In the genomic region with DNA sequence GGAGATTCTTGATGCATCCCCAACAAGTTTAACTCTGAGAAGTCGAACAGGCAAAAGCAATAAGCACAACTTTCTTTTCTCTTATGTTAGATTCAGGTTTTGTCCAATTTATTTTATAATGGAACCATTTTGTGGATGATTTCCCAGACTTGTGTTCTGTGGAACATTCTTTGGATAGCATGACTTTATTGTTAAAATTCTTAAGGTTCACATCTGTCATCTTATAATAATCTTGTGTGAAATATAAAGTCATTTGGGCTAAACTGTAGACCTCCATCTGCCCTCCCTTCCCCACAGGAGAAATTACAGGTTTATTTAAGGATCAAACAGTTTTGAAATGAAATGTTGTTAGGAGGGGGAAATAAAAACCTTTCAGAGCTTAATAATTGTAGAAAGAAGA, we compare ENCODE assay signal across 19 cellular contexts.
"Had no signal": no experiment of that assay in that cellular context is flagged by ENCODE, and none has a peak within 500 bp of the region (broad histone marks: within the 10 kb centered on the region; RNA-seq: fewer than 3 reads in every experiment).

No MANE protein-coding gene starts in this region.

- H3K27ac Mint-ChIP-seq: activated CD4-positive, alpha-beta T cell treated with anti-CD3 and anti-CD28 coated beads, Interleukin-2, amount 10 ng/mL, durations not matched to agents 7 days and 5 days; activated CD8-positive, alpha-beta T cell treated with anti-CD3 and anti-CD28 coated beads, Interleukin-2, amount 10 ng/mL, durations not matched to agents 7 days and 5 days; activated T-cell treated with anti-CD3 and anti-CD28 coated beads, Interleukin-2, amount 50 U/mL, for 24 hours; activated T-helper 2 cell treated with anti-CD3 and anti-CD28 coated beads, Interferon-gamma antibody, Interleukin-2, Interleukin-4, amounts not matched to agents 10 μg/mL and 5 μg/mL and 100 μg/mL, durations not matched to agents 14 hours and 24 hours and 36 hours; T-helper 2 cell treated with Interferon-gamma antibody and Interleukin-4, amounts not matched to agents 5 μg/mL and 100 μg/mL, for 36 hours had no signal

- H3K4me1 ChIP-seq: upper lobe of right lung had no signal

- ATAC-seq: activated CD4-positive, CD25-positive, alpha-beta regulatory T cell treated with anti-CD3 and anti-CD28 coated beads, Interleukin-2, amount 50 U/mL, for 24 hours; activated CD8-positive, alpha-beta T cell treated with anti-CD3 and anti-CD28 coated beads, Interleukin-2, amount 10 ng/mL, durations not matched to agents 7 days and 5 days; upper lobe of right lung had no signal

- H3K9me3 ChIP-seq: esophagus squamous epithelium, right atrium auricular region, SK-N-SH, stomach, upper lobe of right lung had no signal

- H3K27ac ChIP-seq: right atrium auricular region, upper lobe of right lung had no signal

- H3K36me3 ChIP-seq: esophagus squamous epithelium, right atrium auricular region, stomach, upper lobe of right lung had no signal

- H3K27me3 ChIP-seq: esophagus squamous epithelium, hepatocyte, right atrium auricular region, stomach, upper lobe of right lung had no signal

- H3K4me3 ChIP-seq: esophagus squamous epithelium, hepatocyte, right atrium auricular region, skin epidermis, stomach, upper lobe of right lung had no signal

- H3K9me3 Mint-ChIP-seq: activated CD4-positive, alpha-beta T cell treated with anti-CD3 and anti-CD28 coated beads, Interleukin-2, amount 10 ng/mL, durations not matched to agents 7 days and 5 days; T-helper 2 cell treated with Interferon-gamma antibody and Interleukin-4, amounts not matched to agents 5 μg/mL and 100 μg/mL, for 36 hours had no signal

- H3K4me3 Mint-ChIP-seq: activated CD4-positive, alpha-beta T cell treated with anti-CD3 and anti-CD28 coated beads, Interleukin-2, amount 10 ng/mL, durations not matched to agents 7 days and 5 days; activated CD8-positive, alpha-beta T cell treated with anti-CD3 and anti-CD28 coated beads, Interleukin-2, amount 10 ng/mL, durations not matched to agents 7 days and 5 days; activated T-cell treated with anti-CD3 and anti-CD28 coated beads, Interleukin-2, amount 50 U/mL, for 24 hours; T-helper 2 cell treated with Interferon-gamma antibody and Interleukin-4, amounts not matched to agents 5 μg/mL and 100 μg/mL, for 36 hours had no signal

- H3K4me1 Mint-ChIP-seq: activated CD4-positive, alpha-beta T cell treated with anti-CD3 and anti-CD28 coated beads, Interleukin-2, amount 10 ng/mL, durations not matched to agents 7 days and 5 days had no signal

- DNase-seq: activated CD4-positive, alpha-beta T cell treated with anti-CD3 and anti-CD28 coated beads, Interleukin-2, amount 10 ng/mL, durations not matched to agents 7 days and 5 days; activated CD8-positive, alpha-beta T cell treated with anti-CD3 and anti-CD28 coated beads, Interleukin-2, amount 10 ng/mL, durations not matched to agents 7 days and 5 days; activated naive CD4-positive, alpha-beta T cell treated with Interleukin-2 at 50 U/mL for 16 hours; activated T-cell treated with anti-CD3 and anti-CD28 coated beads, Interleukin-2, amount 50 U/mL, for 24 hours; cerebellar nuclear complex; effector CD4-positive, alpha-beta T cell; esophagus squamous epithelium; mesendoderm; SK-N-SH; stimulated activated CD4-positive, alpha-beta T cell treated with anti-CD3 and anti-CD28 coated beads, Interleukin-2, amount 100 ng/mL, for 48 hours; stomach; upper lobe of right lung had no signal

- H3K27me3 Mint-ChIP-seq: activated CD4-positive, alpha-beta T cell treated with anti-CD3 and anti-CD28 coated beads, Interleukin-2, amount 10 ng/mL, durations not matched to agents 7 days and 5 days; activated T-cell treated with anti-CD3 and anti-CD28 coated beads, Interleukin-2, amount 50 U/mL, for 24 hours; progenitor cell of endocrine pancreas had no signal
